ENCODE assay signal across 8 cellular contexts in the genomic region with DNA sequence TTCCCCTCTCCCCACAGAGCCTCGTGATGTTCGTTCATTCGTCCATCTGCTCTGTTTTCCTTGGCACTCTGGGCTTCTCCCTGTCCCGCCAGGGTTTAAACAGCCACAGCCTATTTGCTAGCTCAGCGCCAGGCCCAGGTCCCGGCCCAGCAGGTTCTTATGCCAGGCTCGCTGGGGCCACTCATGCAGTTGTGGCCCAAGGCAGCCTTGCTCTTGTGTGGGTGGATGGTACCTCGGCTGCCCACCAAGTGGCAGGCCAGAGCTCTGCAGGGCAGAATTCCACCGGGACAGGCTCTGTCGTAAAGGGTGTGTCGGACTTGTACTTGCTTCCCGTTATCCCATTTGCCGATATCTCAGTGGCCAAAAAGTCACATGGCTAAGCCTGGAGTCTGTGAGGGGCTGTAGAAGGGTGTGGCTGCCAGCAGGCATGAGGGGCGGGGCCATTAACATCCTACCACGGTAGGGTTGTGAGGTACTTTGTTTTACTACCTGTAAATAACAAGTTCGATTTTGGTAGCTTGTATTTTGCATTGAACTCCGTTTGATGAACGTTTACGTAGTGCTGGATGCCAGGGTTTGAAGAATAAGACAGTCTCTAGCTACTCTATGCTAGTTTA. TPM values are rescaled to one million over a fixed set of nuclear protein-coding genes. Genes with fewer than 3 reads are reported as not detected.
A peak's percentile ranks its signal among the peaks of the same experiment; 100 is the strongest.
DNase-seq lines count a peak whose midpoint lies in the region; ATAC-seq and TF ChIP-seq lines count a peak whose summit lies in the region.

No MANE protein-coding gene starts in this region.

- peak in 3 of 4 experiments; percentile 51 to 75 (median 60) for TF ChIP-seq CTCF in gastroesophageal sphincter (IDR thresholded peaks at IDR 0.05)

- WGBS in gastroesophageal sphincter (ENCODE audit: low coverage in 1 of 2), 2 donors = 30 to 34% methylated on average over 9 to 12 of the region's 19 CpGs

- peaks cover 80% of the 10 kb centered on the region for H3K4me1 Mint-ChIP-seq in activated CD8-positive, alpha-beta T cell treated with anti-CD3 and anti-CD28 coated beads, Interleukin-2, amount 10 ng/mL, durations not matched to agents 7 days and 5 days (ENCODE audit: low read depth)

- no peaks in the 10 kb centered on the region for H3K9me3 Mint-ChIP-seq in activated CD8-positive, alpha-beta T cell treated with anti-CD3 and anti-CD28 coated beads, Interleukin-2, amount 10 ng/mL, durations not matched to agents 7 days and 5 days (ENCODE audit: insufficient read depth)

- peaks cover 22% of the 10 kb centered on the region for H3K36me3 Mint-ChIP-seq in activated CD8-positive, alpha-beta T cell treated with anti-CD3 and anti-CD28 coated beads, Interleukin-2, amount 10 ng/mL, durations not matched to agents 7 days and 5 days (ENCODE audit: low read depth)

- no peak for TF ChIP-seq POLR2A in gastroesophageal sphincter (IDR thresholded peaks at IDR 0.05)

- TF ChIP-seq EP300 in gastroesophageal sphincter (IDR thresholded peaks at IDR 0.05) = no peak

- peak; percentile 5 for ATAC-seq in HG02759 (IDR thresholded peaks at IDR 0.05; ENCODE audit: unreplicated experiment)
- peak; percentile 27 for ATAC-seq in activated CD8-positive, alpha-beta T cell treated with anti-CD3 and anti-CD28 coated beads, Interleukin-2, amount 10 ng/mL, durations not matched to agents 7 days and 5 days
- peak; percentile 73 for ATAC-seq in gastroesophageal sphincter
- no peak for ATAC-seq in GM21737 (IDR thresholded peaks at IDR 0.05; ENCODE audit: unreplicated experiment)
- ATAC-seq in GM18867 (IDR thresholded peaks at IDR 0.05; ENCODE audit: unreplicated experiment) = no peak

- POLR2A ChIA-PET in activated CD8-positive, alpha-beta T cell treated with anti-CD3 and anti-CD28 coated beads, Interleukin-2, amount 10 ng/mL, durations not matched to agents 7 days and 5 days (lab: Charles Lee) = interaction anchor here (0.6 to 3.7 kb wide), 6 partner anchors 15 to 96 kb away, joined by 3 to 18 read pairs (median 3); partner anchors contain the start of genes RIBC2 and SMC1B

- H3K27me3 ChIP-seq in gastroesophageal sphincter = no peaks in the 10 kb centered on the region

- peak overlapping the region; percentile 85 to 96 (median 86) for H3K27ac ChIP-seq in gastroesophageal sphincter

- H3K4me3 Mint-ChIP-seq in activated CD8-positive, alpha-beta T cell treated with anti-CD3 and anti-CD28 coated beads, Interleukin-2, amount 10 ng/mL, durations not matched to agents 7 days and 5 days = peak overlapping the region; percentile 80

- no peaks in the 10 kb centered on the region for H3K9me3 ChIP-seq in gastroesophageal sphincter

- no peaks in the 10 kb centered on the region for H3K27me3 Mint-ChIP-seq in activated CD8-positive, alpha-beta T cell treated with anti-CD3 and anti-CD28 coated beads, Interleukin-2, amount 10 ng/mL, durations not matched to agents 7 days and 5 days (ENCODE audit: low read depth)

- DNase-seq in AG08396 (ENCODE audit: low spot score) (peak; percentile 69), retina (peak; percentile 24), amniotic stem cell (lab: John Stamatoyannopoulos, UW) (no peak)
- peak; percentile 41 for DNase-seq in activated CD8-positive, alpha-beta T cell treated with anti-CD3 and anti-CD28 coated beads, Interleukin-2, amount 10 ng/mL, durations not matched to agents 7 days and 5 days

- peaks cover 0 to 8% of the 10 kb centered on the region in 2 donors for H3K36me3 ChIP-seq in gastroesophageal sphincter

- peak overlapping the region in 1 of 2 donors; percentile 8 for H3K4me3 ChIP-seq in gastroesophageal sphincter

- CTCF ChIA-PET in activated CD8-positive, alpha-beta T cell treated with anti-CD3 and anti-CD28 coated beads, Interleukin-2, amount 10 ng/mL, durations not matched to agents 7 days and 5 days (lab: Charles Lee) = interaction anchor here (0.9 to 2.0 kb wide), 7 partner anchors 16 to 154 kb away, joined by 3 to 8 read pairs (median 4); partner anchors contain the start of gene NUP50

- peak overlapping the region; percentile 99 for H3K27ac Mint-ChIP-seq in activated CD8-positive, alpha-beta T cell treated with anti-CD3 and anti-CD28 coated beads, Interleukin-2, amount 10 ng/mL, durations not matched to agents 7 days and 5 days

- peaks cover 0 to 59% (median 29%) of the 10 kb centered on the region in 3 donors for H3K4me1 ChIP-seq in gastroesophageal sphincter

RNA-seq across cellular contexts. Expression of gene FAM118A, which starts 7.9 kb away (rescaled TPM):
- 10 to 100 TPM; 50.6 to 50.7 TPM for total RNA-seq in activated CD8-positive, alpha-beta T cell treated with anti-CD3 and anti-CD28 coated beads, Interleukin-2, amount 10 ng/mL, durations not matched to agents 7 days and 5 days
- total RNA-seq in gastroesophageal sphincter = 10 to 100 TPM; 17.4 to 82.9 (median 29.6) TPM

RNA-seq across cellular contexts. Expression of gene UPK3A, which starts 32.9 kb away (rescaled TPM):
- not detected for total RNA-seq in activated CD8-positive, alpha-beta T cell treated with anti-CD3 and anti-CD28 coated beads, Interleukin-2, amount 10 ng/mL, durations not matched to agents 7 days and 5 days
- not detected for total RNA-seq in gastroesophageal sphincter

Comparison
In these comparisons a context has a peak if more than half of its experiments do, and no peak if none do; other contexts are left out.
1. ATAC-seq: peak in HG02759 (single experiment), activated CD8-positive, alpha-beta T cell treated with anti-CD3 and anti-CD28 coated beads, Interleukin-2, amount 10 ng/mL, durations not matched to agents 7 days and 5 days (single experiment) and gastroesophageal sphincter (single experiment); none in GM21737 (single experiment) and GM18867 (single experiment).